In genomic region chr10:133367461-133367860, GRCh38 we compare ENCODE assay signal across 4 cellular contexts. TPM values are rescaled to one million over a fixed set of nuclear protein-coding genes. Genes with fewer than 3 reads are reported as not detected.
"Had no signal": no experiment of that assay in that cellular context is flagged by ENCODE, and none has a peak within 500 bp of the region (broad histone marks: within the 10 kb centered on the region; RNA-seq: fewer than 3 reads in every experiment).

No MANE protein-coding gene starts in this region.

RNA-seq across cellular contexts. Expression of gene PRAP1, which starts 20.3 kb away (rescaled TPM):
- total RNA-seq: LHCN-M2, M059J, MCF 10A, NCI-H460 had no signal
